8 cellular contexts compared by ENCODE assay signal in genomic region chr2:11342561-11343343, GRCh38. TPM values are rescaled to one million over a fixed set of nuclear protein-coding genes. Genes with fewer than 3 reads are reported as not detected.
A peak's percentile ranks its signal among the peaks of the same experiment; 100 is the strongest.
DNase-seq lines count a peak whose midpoint lies in the region; ATAC-seq lines count a peak whose summit lies in the region.

No MANE protein-coding gene starts in this region.

- H3K27ac Mint-ChIP-seq in activated naive CD8-positive, alpha-beta T cell: peak overlapping the region; percentile 91

- H3K36me3 Mint-ChIP-seq in activated naive CD8-positive, alpha-beta T cell: no peaks in the 10 kb centered on the region

- peak; percentile 30 for DNase-seq in NCI-H1105 treated with DMSO at 0.1 percent for 48 hours (lab: John Stamatoyannopoulos, UW)
- no peak for DNase-seq in NCI-H1105 (lab: John Stamatoyannopoulos, UW)
- DNase-seq in LHCN-M2 (ENCODE audit: low read depth): peak; percentile 71
- DNase-seq in DMS153 (lab: John Stamatoyannopoulos, UW): no peak

- H3K9me3 Mint-ChIP-seq in activated naive CD8-positive, alpha-beta T cell (ENCODE audit: low read depth): no peaks in the 10 kb centered on the region

- peaks cover 42% of the 10 kb centered on the region for H3K4me1 Mint-ChIP-seq in activated naive CD8-positive, alpha-beta T cell (ENCODE audit: low read depth)

- no peak for ATAC-seq in HG02973 (IDR thresholded peaks at IDR 0.05; ENCODE audit: unreplicated experiment)

- H3K4me1 ChIP-seq in iPS-15b (ENCODE audit: control insufficient read depth, insufficient read depth, low read length) (peaks cover 8% of the 10 kb centered on the region), skeletal muscle tissue (ENCODE audit: control insufficient read depth in 3 of 3, insufficient read depth in 3 of 3, low read length in 3 of 3) (peaks cover 3 to 35% (median 16%) of the 10 kb centered on the region in 3 donors)

- no peaks in the 10 kb centered on the region for H3K36me3 ChIP-seq in iPS-15b (ENCODE audit: control insufficient read depth, insufficient read depth, low read length)
- H3K36me3 ChIP-seq in skeletal muscle tissue (ENCODE audit: control insufficient read depth in 3 of 3, insufficient read depth in 3 of 3, low read length in 3 of 3): no peaks in the 10 kb centered on the region

- H3K27me3 ChIP-seq in iPS-15b (ENCODE audit: control insufficient read depth, insufficient read depth, low read length) (no peaks in the 10 kb centered on the region), skeletal muscle tissue (ENCODE audit: control insufficient read depth in 3 of 3, insufficient read depth in 3 of 3, low read length in 3 of 3) (no peaks in the 10 kb centered on the region)

- H3K4me3 ChIP-seq in iPS-15b (ENCODE audit: low read depth, low read length) (peak overlapping the region; percentile 65), skeletal muscle tissue (ENCODE audit: low read length in 3 of 3) (peak overlapping the region; percentile 91 to 98 (median 92))

- H3K9me3 ChIP-seq in iPS-15b (ENCODE audit: control insufficient read depth, insufficient read depth, low read length) (no peaks in the 10 kb centered on the region), skeletal muscle tissue (ENCODE audit: control insufficient read depth in 3 of 3, low read length in 3 of 3) (no peaks in the 10 kb centered on the region)

- H3K27ac ChIP-seq in skeletal muscle tissue (ENCODE audit: low read depth, low read length): peak overlapping the region; percentile 98

- H3K9ac ChIP-seq in iPS-15b (ENCODE audit: low read depth, low read length): no peak overlapping the region
- peak overlapping the region; percentile 77 to 94 (median 87) for H3K9ac ChIP-seq in skeletal muscle tissue (ENCODE audit: low read depth in 1 of 3, low read length in 3 of 3)

- no peaks in the 10 kb centered on the region for H3K27me3 Mint-ChIP-seq in activated naive CD8-positive, alpha-beta T cell

- H3K4me3 Mint-ChIP-seq in activated naive CD8-positive, alpha-beta T cell: peak overlapping the region; percentile 99

RNA-seq across cellular contexts. Expression of gene ROCK2, which starts 1.7 kb away (rescaled TPM):
- total RNA-seq in LHCN-M2 (2014; rRNA removed) (32.2 and 37.5 TPM in 2 replicates), skeletal muscle tissue (37.1 TPM)
- polyA plus RNA-seq in LHCN-M2 (2012): 10.3 TPM

Comparison
In these comparisons a context has a peak if more than half of its experiments do, and no peak if none do; other contexts are left out.
1. DNase-seq: peak in NCI-H1105 treated with DMSO at 0.1 percent for 48 hours (single experiment) and LHCN-M2 (single experiment); none in NCI-H1105 (single experiment) and DMS153 (single experiment).